ENCODE assay signal across 14 cellular contexts in genomic region chr4:2910409-2910808, GRCh38. TPM values are rescaled to one million over a fixed set of nuclear protein-coding genes. Genes with fewer than 3 reads are reported as not detected.
DNase-seq lines count a peak whose midpoint lies in the region; ATAC-seq, FAIRE-seq and TF ChIP-seq lines count a peak whose summit lies in the region.
"Had no signal": no experiment of that assay in that cellular context is flagged by ENCODE, and none has a peak within 500 bp of the region (broad histone marks: within the 10 kb centered on the region; RNA-seq: fewer than 3 reads in every experiment).

No MANE protein-coding gene starts in this region.

- H3K4me1 Mint-ChIP-seq in stimulated activated memory B cell treated with anti-CD40 and anti-IgM and Interleukin-4, amounts not matched to agents 10 μg/mL and 1 μg/mL and 100 μg/mL, for 72 hours, result peaks cover 26% of the 10 kb centered on the region
- peaks cover 8% of the 10 kb centered on the region for H3K4me1 Mint-ChIP-seq in CD14-positive monocyte

- no peaks in the 10 kb centered on the region for H3K23me2 ChIP-seq in H1 (ENCODE audit: low read depth, low read length)

- H3K79me2 ChIP-seq in H1 (ENCODE audit: control insufficient read depth in 1 of 2, insufficient read depth in 2 of 2, low read length in 2 of 2), result no peaks in the 10 kb centered on the region

- no peak overlapping the region for H3K4me2 ChIP-seq in H1 (ENCODE audit: insufficient read depth in 1 of 2, low read depth in 2 of 2, low read length in 2 of 2)

- no peak overlapping the region for H3K18ac ChIP-seq in H1 (ENCODE audit: extremely low read depth, low read length)

- H3K9me3 ChIP-seq in left ventricle myocardium inferior (replicated peaks) (no peaks in the 10 kb centered on the region), RWPE2 (ENCODE audit: severe bottlenecking) (no peaks in the 10 kb centered on the region), H1 (ENCODE audit: insufficient read depth in 2 of 2, low read depth in 1 of 2, low read length in 1 of 2) (no peaks in the 10 kb centered on the region), sigmoid colon (no peaks in the 10 kb centered on the region)
- H3K9me3 ChIP-seq: upper lobe of right lung had no signal

- H3K14ac ChIP-seq in H1 (ENCODE audit: insufficient read length), result no peak overlapping the region

- H2BK5ac ChIP-seq in H1 (ENCODE audit: low read depth, low read length), result 0 out of 2 replicates have a peak overlapping the region, but pooled peaks have one; percentile 9

- H3K36me3 Mint-ChIP-seq in stimulated activated memory B cell treated with anti-CD40 and anti-IgM and Interleukin-4, amounts not matched to agents 10 μg/mL and 1 μg/mL and 100 μg/mL, for 72 hours, result peaks cover 46% of the 10 kb centered on the region
- peaks cover 85 to 95% of the 10 kb centered on the region in 2 donors for H3K36me3 Mint-ChIP-seq in CD14-positive monocyte

- no peak overlapping the region for H3K23ac ChIP-seq in H1 (ENCODE audit: insufficient read length)

- no peak overlapping the region for H3K4me3 Mint-ChIP-seq in stimulated activated memory B cell treated with anti-CD40 and anti-IgM and Interleukin-4, amounts not matched to agents 10 μg/mL and 1 μg/mL and 100 μg/mL, for 72 hours
- no peak overlapping the region for H3K4me3 Mint-ChIP-seq in CD14-positive monocyte

- 84% methylated on average over 7 of the region's 7 CpGs; no CpG with 5 or more reads in 1 of the 2 experiments for WGBS in H1 (ENCODE audit: extremely low coverage in 1 of 2, insufficient coverage in 1 of 2, insufficient read length in 1 of 2, insufficient replicate concordance in 2 of 2, low coverage in 1 of 2, low lambda C conversion rate in 2 of 2, missing lambda C conversion rate in 1 of 2), 2 experiments
- WGBS in sigmoid colon, 2 donors, result 88 to 90% methylated on average over 7 of the region's 7 CpGs

- H2BK15ac ChIP-seq in H1 (ENCODE audit: low read length), result 0 out of 2 replicates have a peak overlapping the region, but pooled peaks have one; percentile 72

- ATAC-seq in left cardiac atrium, result no peak
- 0 out of 3 replicates have a peak, but pooled peaks have one; percentile 41 for ATAC-seq in RWPE2 (ENCODE audit: low read depth)
- no peak for ATAC-seq in stimulated activated memory B cell treated with anti-CD40 and anti-IgM and Interleukin-4, amounts not matched to agents 10 μg/mL and 1 μg/mL and 100 μg/mL, for 72 hours
- ATAC-seq in HG03108 (IDR thresholded peaks at IDR 0.05; ENCODE audit: unreplicated experiment), result no peak
- ATAC-seq: upper lobe of right lung had no signal

- H3K56ac ChIP-seq in H1 (replicated peaks; ENCODE audit: insufficient read length, low read depth, low read length), result no peak overlapping the region

- no peak overlapping the region for H4K8ac ChIP-seq in H1 (ENCODE audit: extremely low read depth, insufficient read depth, low read length)

- no peak for TF ChIP-seq EP300 in H1 (IDR thresholded peaks at IDR 0.05; ENCODE audit: borderline replicate concordance in 1 of 2, low read depth in 2 of 2, low read length in 2 of 2)
- TF ChIP-seq EP300 in sigmoid colon (IDR thresholded peaks at IDR 0.05), result no peak

- no peak for FAIRE-seq in H1 (lab: Jason Lieb, UNC)
- FAIRE-seq: GM19239, keratinocyte had no signal

- no peaks in the 10 kb centered on the region for H3K9me3 Mint-ChIP-seq in stimulated activated memory B cell treated with anti-CD40 and anti-IgM and Interleukin-4, amounts not matched to agents 10 μg/mL and 1 μg/mL and 100 μg/mL, for 72 hours
- H3K9me3 Mint-ChIP-seq in CD14-positive monocyte, result peaks cover 0 to 2% (median 0%) of the 10 kb centered on the region in 7 donors

- H2BK12ac ChIP-seq in H1 (ENCODE audit: low read depth, low read length), result no peak overlapping the region

- no peak overlapping the region for H2AK5ac ChIP-seq in H1 (ENCODE audit: low read depth, low read length)

- DNase-seq in left ventricle myocardium inferior, result no peak
- DNase-seq in left cardiac atrium, result no peak
- no peak for DNase-seq in RWPE2 (ENCODE audit: low spot score)
- DNase-seq in H1 (ENCODE audit: low read depth in 1 of 2, low spot score in 2 of 2), result no peak
- DNase-seq in CD14-positive monocyte (ENCODE audit: low spot score), result no peak
- no peak for DNase-seq in sigmoid colon
- DNase-seq: activated CD4-positive, CD25-positive, alpha-beta regulatory T cell treated with anti-CD3 and anti-CD28 coated beads, Interleukin-2, amount 50 U/mL, for 72 hours; DMS153; NCI-H2081 treated with DMSO at 0.1 percent for 48 hours; upper lobe of right lung had no signal

- no peak overlapping the region for H3K9ac ChIP-seq in H1 (replicated peaks in 1 of 4; ENCODE audit: extremely low read depth in 1 of 4, low read depth in 3 of 4, low read length in 3 of 4)

- H3K79me1 ChIP-seq in H1 (ENCODE audit: low read depth, low read length), result no peaks in the 10 kb centered on the region; the same call in 1 of the 2 replicates

- CTCF ChIA-PET in H1 (lab: Charles Lee; ENCODE audit: partially characterized antibody), result interaction anchor here (0.8 to 4.5 kb wide), 13 partner anchors 11 to 159 kb away, joined by 3 to 23 read pairs (median 4); no protein-coding TSS in a partner anchor

- H3K27me3 Mint-ChIP-seq in stimulated activated memory B cell treated with anti-CD40 and anti-IgM and Interleukin-4, amounts not matched to agents 10 μg/mL and 1 μg/mL and 100 μg/mL, for 72 hours, result no peaks in the 10 kb centered on the region
- H3K27me3 Mint-ChIP-seq in CD14-positive monocyte (ENCODE audit: low read depth in 3 of 3), result peaks cover 0 to 2% (median 0%) of the 10 kb centered on the region in 3 donors

- no peak overlapping the region for H3K4ac ChIP-seq in H1 (replicated peaks; ENCODE audit: insufficient read length, low read depth, low read length)

- H3K4me1 ChIP-seq in left ventricle myocardium inferior, result peaks cover 33% of the 10 kb centered on the region
- no peaks in the 10 kb centered on the region for H3K4me1 ChIP-seq in RWPE2 (ENCODE audit: insufficient read depth, poor library complexity, severe bottlenecking)
- H3K4me1 ChIP-seq in H1 (replicated peaks in 1 of 4; ENCODE audit: control insufficient read depth in 3 of 4, insufficient read depth in 4 of 4, low read length in 3 of 4), result no peaks in the 10 kb centered on the region
- H3K4me1 ChIP-seq in sigmoid colon, result no peaks in the 10 kb centered on the region
- H3K4me1 ChIP-seq: upper lobe of right lung had no signal

- H3K4me3 ChIP-seq in left ventricle myocardium inferior, result no peak overlapping the region
- H3K4me3 ChIP-seq in RWPE2 (ENCODE audit: severe bottlenecking), result no peak overlapping the region
- no peak overlapping the region for H3K4me3 ChIP-seq in H1 (ENCODE audit: extremely low read depth in 1 of 4, insufficient read depth in 2 of 4, low read depth in 3 of 4, low read length in 4 of 4)
- H3K4me3 ChIP-seq in sigmoid colon, result no peak overlapping the region
- H3K4me3 ChIP-seq: upper lobe of right lung had no signal

- intact Hi-C loops in left ventricle myocardium inferior (cut with micrococcal nuclease), result no loop called here
- intact Hi-C loops in left cardiac atrium (cut with DNase I), result no loop called here
- intact Hi-C loops in CD14-positive monocyte (cut with micrococcal nuclease), result no loop called here
- intact Hi-C loops in sigmoid colon (cut with DNase I), result no loop called here

- POLR2A ChIA-PET in H1 (lab: Charles Lee; ENCODE audit: partially characterized antibody), result interaction anchor here (1.0 to 1.4 kb wide), 2 partner anchors 19 to 25 kb away, joined by 3 read pairs; no protein-coding TSS in a partner anchor

- H4K5ac ChIP-seq in H1 (ENCODE audit: insufficient read length, low read depth, low read length), result no peak overlapping the region

- peak overlapping the region; percentile 12 for H3K27ac Mint-ChIP-seq in stimulated activated memory B cell treated with anti-CD40 and anti-IgM and Interleukin-4, amounts not matched to agents 10 μg/mL and 1 μg/mL and 100 μg/mL, for 72 hours
- peak overlapping the region in 2 of 7 donors; percentile 26 for H3K27ac Mint-ChIP-seq in CD14-positive monocyte

- H2BK120ac ChIP-seq in H1 (replicated peaks; ENCODE audit: low read depth, low read length), result no peak overlapping the region

- no peak overlapping the region for H2BK20ac ChIP-seq in H1 (ENCODE audit: low read length)

- H2AFZ ChIP-seq in H1 (ENCODE audit: low read length), result no peak overlapping the region

- TF ChIP-seq POLR2A in H1 (IDR thresholded peaks at IDR 0.05; ENCODE audit: control extremely low read depth in 1 of 2, low read depth in 2 of 2, low read length in 2 of 2) (no peak), sigmoid colon (IDR thresholded peaks at IDR 0.05) (no peak)

- H3K36me3 ChIP-seq in left ventricle myocardium inferior (peaks cover 95% of the 10 kb centered on the region), RWPE2 (ENCODE audit: low read depth) (peaks cover 67% of the 10 kb centered on the region), H1 (ENCODE audit: control insufficient read depth in 2 of 4, insufficient read depth in 4 of 4, low read length in 3 of 4) (peaks cover 11 to 46% (median 24%) of the 10 kb centered on the region in 4 experiments), sigmoid colon (peaks cover 30 to 98% (median 69%) of the 10 kb centered on the region in 4 donors)

- peak; percentile 27 to 59; a peak in 3 of 4 replicates for TF ChIP-seq RAD21 in H1 (IDR thresholded peaks at IDR 0.05 in 1 of 2, conservative IDR thresholded peaks at IDR 0.05 in 1 of 2; ENCODE audit: low read depth in 2 of 2, low read length in 2 of 2)

- no peak overlapping the region for H4K91ac ChIP-seq in H1 (replicated peaks; ENCODE audit: insufficient read length, low read length)

- TF ChIP-seq CTCF in left ventricle myocardium inferior (IDR thresholded peaks at IDR 0.05; ENCODE audit: borderline replicate concordance) (peak; percentile 41), RWPE2 (IDR thresholded peaks at IDR 0.05; ENCODE audit: poor library complexity, severe bottlenecking) (no peak), H1 (IDR thresholded peaks at IDR 0.05; ENCODE audit: control extremely low read depth in 1 of 3, insufficient read depth in 1 of 3, low read depth in 1 of 3, low read length in 3 of 3) (peak; percentile 50 to 62 (median 57)), CD14-positive monocyte (IDR thresholded peaks at IDR 0.05) (no peak), sigmoid colon (IDR thresholded peaks at IDR 0.05) (no peak)

- H3K27me3 ChIP-seq in left ventricle myocardium inferior (ENCODE audit: low read depth) (no peaks in the 10 kb centered on the region), RWPE2 (ENCODE audit: insufficient read depth, poor library complexity, severe bottlenecking) (no peaks in the 10 kb centered on the region), H1 (replicated peaks in 1 of 4; ENCODE audit: control insufficient read depth in 3 of 4, extremely low read depth in 1 of 4, insufficient read depth in 3 of 4, low read length in 3 of 4) (no peaks in the 10 kb centered on the region), sigmoid colon (no peaks in the 10 kb centered on the region)
- H3K27me3 ChIP-seq: upper lobe of right lung had no signal

- H3K27ac ChIP-seq in left ventricle myocardium inferior (replicated peaks), result no peak overlapping the region
- H3K27ac ChIP-seq in RWPE2 (ENCODE audit: poor library complexity, severe bottlenecking), result no peak overlapping the region
- no peak overlapping the region for H3K27ac ChIP-seq in H1 (ENCODE audit: low read depth, low read length)
- H3K27ac ChIP-seq in sigmoid colon, result no peak overlapping the region
- H3K27ac ChIP-seq: upper lobe of right lung had no signal

- peaks cover 1 to 3% of the 10 kb centered on the region in 2 experiments for H4K20me1 ChIP-seq in H1 (replicated peaks in 1 of 2; ENCODE audit: control insufficient read depth in 1 of 2, insufficient read depth in 2 of 2, low read length in 2 of 2)

RNA-seq across cellular contexts. Expression of gene NOP14, which starts 52.8 kb away (rescaled TPM):
- total RNA-seq in left ventricle myocardium inferior (17.4 TPM), left cardiac atrium (10 to 100 TPM; 14.4 to 22.9 TPM), sigmoid colon (10 to 100 TPM; 12.5 to 19.1 (median 15.1) TPM)
- total RNA-seq in H1 (2021; fragmentation: NEBNext Ultra II Directional; extraction: Animal tissue kit (Norgen Biotek cat#: 25700)), result 44.4 and 45.3 TPM in 2 replicates
- polyA plus RNA-seq in H1 (2011; rRNA removed) (8.6 TPM in 2 replicates), CD14-positive monocyte (1 to 10 TPM; 3.9 to 4.3 TPM), sigmoid colon (10 to 100 TPM; 10.4 to 26.0 (median 12.6) TPM)
- polyA plus RNA-seq in H1 (2011; cell fraction: cytosol; rRNA removed), result 9.5 TPM
- 13.1 TPM for polyA plus RNA-seq in H1 (2011; cell fraction: nucleus; rRNA removed)
- 32.1 to 38.1 TPM (median 36.6 TPM) in 4 replicates for polyA plus RNA-seq in H1 (2012, experiment 1 of 2)
- polyA plus RNA-seq in H1 (2012, experiment 2 of 2), result 15.3 TPM
- polyA plus RNA-seq in H1 (2013, experiment 1 of 2), result 44.3 TPM
- polyA plus RNA-seq in H1 (2013, experiment 2 of 2), result 41.2 TPM
- 8.9 and 9.4 TPM in 2 replicates for polyA minus RNA-seq in H1 (2011; rRNA and poly(A)+ RNA removed)
- 19.7 TPM for polyA minus RNA-seq in H1 (2011; cell fraction: cytosol; rRNA and poly(A)+ RNA removed)
- 17.3 TPM for polyA minus RNA-seq in H1 (2011; cell fraction: nucleus; rRNA and poly(A)+ RNA removed)

RNA-seq across cellular contexts. Expression of gene GRK4, which starts 53.0 kb away (rescaled TPM):
- total RNA-seq in left ventricle myocardium inferior, result 9.0 TPM
- 10 to 100 TPM in 1 of 2 donors, 1 to 10 TPM in 1; 8.5 to 11.5 TPM for total RNA-seq in left cardiac atrium
- total RNA-seq in H1 (2021; fragmentation: NEBNext Ultra II Directional; extraction: Animal tissue kit (Norgen Biotek cat#: 25700)), result 1.8 and 2.1 TPM in 2 replicates
- 0.69 and 0.77 TPM in 2 replicates for polyA plus RNA-seq in H1 (2011; rRNA removed)
- polyA plus RNA-seq in H1 (2011; cell fraction: cytosol; rRNA removed), result 1.2 TPM
- polyA plus RNA-seq in H1 (2011; cell fraction: nucleus; rRNA removed), result 1.0 TPM
- polyA plus RNA-seq in H1 (2012, experiment 1 of 2), result 0.85 to 1.4 TPM (median 1.1 TPM) in 4 replicates
- 0.50 TPM for polyA plus RNA-seq in H1 (2012, experiment 2 of 2)
- polyA plus RNA-seq in H1 (2013, experiment 1 of 2), result 1.6 TPM
- 1.4 TPM for polyA plus RNA-seq in H1 (2013, experiment 2 of 2)
- 1.1 TPM in 2 replicates for polyA minus RNA-seq in H1 (2011; rRNA and poly(A)+ RNA removed)
- 0.73 TPM for polyA minus RNA-seq in H1 (2011; cell fraction: cytosol; rRNA and poly(A)+ RNA removed)
- polyA minus RNA-seq in H1 (2011; cell fraction: nucleus; rRNA and poly(A)+ RNA removed), result 1.9 TPM
- 1 to 10 TPM; 1.1 to 1.2 TPM for polyA plus RNA-seq in CD14-positive monocyte
- 10 to 100 TPM in 1 of 4 donors, 1 to 10 TPM in 3; 3.9 to 10.2 (median 6.7) TPM for total RNA-seq in sigmoid colon
- polyA plus RNA-seq in sigmoid colon, result 1 to 10 TPM in 2 of 3 donors, under 1 TPM in 1; 0.60 to 1.6 (median 1.4) TPM

Comparison
In these comparisons a context has a peak if more than half of its experiments do, and no peak if none do; other contexts are left out.
1. CTCF ChIP-seq: peak in left ventricle myocardium inferior (single experiment) and H1 (3 of 3); none in RWPE2 (single experiment), CD14-positive monocyte (single experiment) and sigmoid colon (0 of 4).